ENCODE assay signal across 3 cellular contexts in the genomic region with DNA sequence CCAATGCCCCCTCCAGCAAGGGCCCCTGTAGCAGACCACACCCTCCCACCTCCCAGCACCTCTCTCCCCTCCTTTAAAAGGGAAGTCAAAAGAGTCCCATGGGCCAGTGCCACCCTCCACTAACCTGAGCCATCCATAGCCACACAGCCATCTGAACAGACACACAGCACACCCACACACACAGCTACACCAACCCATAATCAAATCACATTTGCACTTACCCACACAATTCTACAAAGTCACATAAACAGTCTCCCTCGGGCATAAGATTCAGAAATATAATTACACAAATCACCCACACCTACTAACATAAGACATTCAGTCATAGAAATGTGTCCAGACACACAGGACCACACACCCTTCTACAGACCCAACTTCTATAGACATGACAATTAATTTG.
"Had no signal": no experiment of that assay in that cellular context is flagged by ENCODE, and none has a peak within 500 bp of the region (broad histone marks: within the 10 kb centered on the region; RNA-seq: fewer than 3 reads in every experiment).

No MANE protein-coding gene starts in this region.

- ATAC-seq: GM12878 had no signal

- DNase-seq: GDM1, GF-D8 had no signal

- H3K4me3 ChIP-seq: GM12878 had no signal
